In the genomic region with DNA sequence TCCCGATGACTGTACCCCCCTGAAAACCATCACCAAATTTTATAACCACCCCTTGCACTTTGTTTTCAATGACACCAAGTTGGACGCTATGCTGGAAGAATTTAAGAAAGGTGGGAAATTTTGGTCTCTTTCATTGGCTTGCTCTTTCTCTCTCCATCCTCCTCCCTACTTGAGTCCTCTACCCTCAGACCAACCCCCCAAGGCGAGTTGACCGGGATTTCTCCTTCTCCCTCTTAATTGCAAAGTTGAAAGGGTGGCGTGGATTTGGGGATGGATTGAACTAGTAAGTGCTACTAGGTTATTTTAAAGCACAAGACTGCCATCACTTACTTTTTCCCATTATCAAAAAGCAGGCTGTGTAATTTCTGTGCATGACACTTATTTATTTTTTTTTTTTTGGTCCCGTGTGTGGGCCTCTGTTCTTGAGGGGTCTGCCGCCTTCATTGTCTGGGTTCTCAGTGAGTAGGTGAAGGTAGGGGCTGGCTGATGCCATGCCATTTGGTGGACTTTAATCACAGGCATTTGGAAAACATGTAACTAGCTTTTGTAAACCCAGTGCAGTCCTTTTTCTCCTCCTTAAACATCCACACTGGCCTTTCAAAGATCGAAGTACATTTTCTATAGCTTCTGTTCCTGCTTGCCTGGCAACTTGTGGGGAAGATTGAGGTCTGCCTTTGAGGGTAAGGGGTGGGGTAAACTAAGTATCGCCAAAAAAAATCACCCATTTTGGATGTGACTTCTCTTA, we compare ENCODE assay signal across 1 cellular context.
TF ChIP-seq lines count a peak whose summit lies in the region.

No MANE protein-coding gene starts in this region.

TF ChIP-seq in HepG2, 621 proteins besides CTCF, POLR2A, EP300 and RAD21:
- TF ChIP-seq HNF4A (CRISPR knock-in tag; IDR thresholded peaks at IDR 0.05) (peak; percentile 82), SAP130 (CRISPR knock-in tag; IDR thresholded peaks at IDR 0.05; ENCODE audit: low read depth) (peak; percentile 67), SOX6 (IDR thresholded peaks at IDR 0.05) (no peak), SOX6 (CRISPR knock-in tag; IDR thresholded peaks at IDR 0.05) (peak; percentile 31; the same call in 1 of the 2 replicates), SP1 (IDR thresholded peaks at IDR 0.05) (no peak), SP1 (CRISPR knock-in tag; IDR thresholded peaks at IDR 0.05) (no peak), ZNF761 (CRISPR knock-in tag; conservative IDR thresholded peaks at IDR 0.05) (no peak), ATAD3A (CRISPR knock-in tag; IDR thresholded peaks at IDR 0.05) (no peak), ZNF263 (CRISPR knock-in tag; IDR thresholded peaks at IDR 0.05) (0 out of 2 replicates have a peak, but pooled peaks have one; percentile 34), SSRP1 (CRISPR knock-in tag; IDR thresholded peaks at IDR 0.05) (no peak), RCOR2 (CRISPR knock-in tag; IDR thresholded peaks at IDR 0.05) (0 out of 2 replicates have a peak, but pooled peaks have one; percentile 8), TBL1XR1 (IDR thresholded peaks at IDR 0.05; ENCODE audit: borderline replicate concordance, low read length, partially characterized antibody) (no peak), ZNF747 (CRISPR knock-in tag; IDR thresholded peaks at IDR 0.05; ENCODE audit: borderline replicate concordance) (no peak), HDAC1 (CRISPR knock-in tag; IDR thresholded peaks at IDR 0.05) (0 out of 2 replicates have a peak, but pooled peaks have one; percentile 24), SIN3A (IDR thresholded peaks at IDR 0.05; ENCODE audit: borderline replicate concordance, low read depth, low read length) (no peak; the same call in 1 of the 2 replicates), SOX13 (IDR thresholded peaks at IDR 0.05) (no peak), SOX13 (CRISPR knock-in tag; conservative IDR thresholded peaks at IDR 0.05 in 1 of 2, IDR thresholded peaks at IDR 0.05 in 1 of 2) (peak in 1 of 2 experiments; percentile 29; a peak in 1 of 4 replicates), CREM (IDR thresholded peaks at IDR 0.05) (peak; percentile 29; the same call in 1 of the 2 replicates), CREM (CRISPR knock-in tag; IDR thresholded peaks at IDR 0.05) (no peak)
- TF ChIP-seq, protein P1, sequence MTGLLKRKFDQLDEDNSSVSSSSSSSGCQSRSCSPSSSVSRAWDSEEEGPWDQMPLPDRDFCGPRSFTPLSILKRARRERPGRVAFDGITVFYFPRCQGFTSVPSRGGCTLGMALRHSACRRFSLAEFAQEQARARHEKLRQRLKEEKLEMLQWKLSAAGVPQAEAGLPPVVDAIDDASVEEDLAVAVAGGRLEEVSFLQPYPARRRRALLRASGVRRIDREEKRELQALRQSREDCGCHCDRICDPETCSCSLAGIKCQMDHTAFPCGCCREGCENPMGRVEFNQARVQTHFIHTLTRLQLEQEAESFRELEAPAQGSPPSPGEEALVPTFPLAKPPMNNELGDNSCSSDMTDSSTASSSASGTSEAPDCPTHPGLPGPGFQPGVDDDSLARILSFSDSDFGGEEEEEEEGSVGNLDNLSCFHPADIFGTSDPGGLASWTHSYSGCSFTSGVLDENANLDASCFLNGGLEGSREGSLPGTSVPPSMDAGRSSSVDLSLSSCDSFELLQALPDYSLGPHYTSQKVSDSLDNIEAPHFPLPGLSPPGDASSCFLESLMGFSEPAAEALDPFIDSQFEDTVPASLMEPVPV (CRISPR knock-in tag; IDR thresholded peaks at IDR 0.05): no peak
- TF ChIP-seq, protein P2, sequence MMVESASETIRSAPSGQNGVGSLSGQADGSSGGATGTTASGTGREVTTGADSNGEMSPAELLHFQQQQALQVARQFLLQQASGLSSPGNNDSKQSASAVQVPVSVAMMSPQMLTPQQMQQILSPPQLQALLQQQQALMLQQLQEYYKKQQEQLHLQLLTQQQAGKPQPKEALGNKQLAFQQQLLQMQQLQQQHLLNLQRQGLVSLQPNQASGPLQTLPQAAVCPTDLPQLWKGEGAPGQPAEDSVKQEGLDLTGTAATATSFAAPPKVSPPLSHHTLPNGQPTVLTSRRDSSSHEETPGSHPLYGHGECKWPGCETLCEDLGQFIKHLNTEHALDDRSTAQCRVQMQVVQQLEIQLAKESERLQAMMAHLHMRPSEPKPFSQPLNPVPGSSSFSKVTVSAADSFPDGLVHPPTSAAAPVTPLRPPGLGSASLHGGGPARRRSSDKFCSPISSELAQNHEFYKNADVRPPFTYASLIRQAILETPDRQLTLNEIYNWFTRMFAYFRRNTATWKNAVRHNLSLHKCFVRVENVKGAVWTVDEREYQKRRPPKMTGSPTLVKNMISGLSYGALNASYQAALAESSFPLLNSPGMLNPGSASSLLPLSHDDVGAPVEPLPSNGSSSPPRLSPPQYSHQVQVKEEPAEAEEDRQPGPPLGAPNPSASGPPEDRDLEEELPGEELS (CRISPR knock-in tag; IDR thresholded peaks at IDR 0.05): peak; percentile 28; the same call in 1 of the 2 replicates
- TF ChIP-seq, protein P3, sequence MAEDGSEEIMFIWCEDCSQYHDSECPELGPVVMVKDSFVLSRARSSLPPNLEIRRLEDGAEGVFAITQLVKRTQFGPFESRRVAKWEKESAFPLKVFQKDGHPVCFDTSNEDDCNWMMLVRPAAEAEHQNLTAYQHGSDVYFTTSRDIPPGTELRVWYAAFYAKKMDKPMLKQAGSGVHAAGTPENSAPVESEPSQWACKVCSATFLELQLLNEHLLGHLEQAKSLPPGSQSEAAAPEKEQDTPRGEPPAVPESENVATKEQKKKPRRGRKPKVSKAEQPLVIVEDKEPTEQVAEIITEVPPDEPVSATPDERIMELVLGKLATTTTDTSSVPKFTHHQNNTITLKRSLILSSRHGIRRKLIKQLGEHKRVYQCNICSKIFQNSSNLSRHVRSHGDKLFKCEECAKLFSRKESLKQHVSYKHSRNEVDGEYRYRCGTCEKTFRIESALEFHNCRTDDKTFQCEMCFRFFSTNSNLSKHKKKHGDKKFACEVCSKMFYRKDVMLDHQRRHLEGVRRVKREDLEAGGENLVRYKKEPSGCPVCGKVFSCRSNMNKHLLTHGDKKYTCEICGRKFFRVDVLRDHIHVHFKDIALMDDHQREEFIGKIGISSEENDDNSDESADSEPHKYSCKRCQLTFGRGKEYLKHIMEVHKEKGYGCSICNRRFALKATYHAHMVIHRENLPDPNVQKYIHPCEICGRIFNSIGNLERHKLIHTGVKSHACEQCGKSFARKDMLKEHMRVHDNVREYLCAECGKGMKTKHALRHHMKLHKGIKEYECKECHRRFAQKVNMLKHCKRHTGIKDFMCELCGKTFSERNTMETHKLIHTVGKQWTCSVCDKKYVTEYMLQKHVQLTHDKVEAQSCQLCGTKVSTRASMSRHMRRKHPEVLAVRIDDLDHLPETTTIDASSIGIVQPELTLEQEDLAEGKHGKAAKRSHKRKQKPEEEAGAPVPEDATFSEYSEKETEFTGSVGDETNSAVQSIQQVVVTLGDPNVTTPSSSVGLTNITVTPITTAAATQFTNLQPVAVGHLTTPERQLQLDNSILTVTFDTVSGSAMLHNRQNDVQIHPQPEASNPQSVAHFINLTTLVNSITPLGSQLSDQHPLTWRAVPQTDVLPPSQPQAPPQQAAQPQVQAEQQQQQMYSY (CRISPR knock-in tag; IDR thresholded peaks at IDR 0.05): peak; percentile 78
- TF ChIP-seq, protein P4, sequence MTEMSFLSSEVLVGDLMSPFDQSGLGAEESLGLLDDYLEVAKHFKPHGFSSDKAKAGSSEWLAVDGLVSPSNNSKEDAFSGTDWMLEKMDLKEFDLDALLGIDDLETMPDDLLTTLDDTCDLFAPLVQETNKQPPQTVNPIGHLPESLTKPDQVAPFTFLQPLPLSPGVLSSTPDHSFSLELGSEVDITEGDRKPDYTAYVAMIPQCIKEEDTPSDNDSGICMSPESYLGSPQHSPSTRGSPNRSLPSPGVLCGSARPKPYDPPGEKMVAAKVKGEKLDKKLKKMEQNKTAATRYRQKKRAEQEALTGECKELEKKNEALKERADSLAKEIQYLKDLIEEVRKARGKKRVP (CRISPR knock-in tag; IDR thresholded peaks at IDR 0.05): 0 out of 4 replicates have a peak, but pooled peaks of 1 of the 2 experiments have one; percentile 18
- TF ChIP-seq, protein P5, sequence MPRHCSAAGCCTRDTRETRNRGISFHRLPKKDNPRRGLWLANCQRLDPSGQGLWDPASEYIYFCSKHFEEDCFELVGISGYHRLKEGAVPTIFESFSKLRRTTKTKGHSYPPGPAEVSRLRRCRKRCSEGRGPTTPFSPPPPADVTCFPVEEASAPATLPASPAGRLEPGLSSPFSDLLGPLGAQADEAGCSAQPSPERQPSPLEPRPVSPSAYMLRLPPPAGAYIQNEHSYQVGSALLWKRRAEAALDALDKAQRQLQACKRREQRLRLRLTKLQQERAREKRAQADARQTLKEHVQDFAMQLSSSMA (CRISPR knock-in tag; IDR thresholded peaks at IDR 0.05): no peak
- TF ChIP-seq, protein P6, sequence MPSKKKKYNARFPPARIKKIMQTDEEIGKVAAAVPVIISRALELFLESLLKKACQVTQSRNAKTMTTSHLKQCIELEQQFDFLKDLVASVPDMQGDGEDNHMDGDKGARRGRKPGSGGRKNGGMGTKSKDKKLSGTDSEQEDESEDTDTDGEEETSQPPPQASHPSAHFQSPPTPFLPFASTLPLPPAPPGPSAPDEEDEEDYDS (CRISPR knock-in tag; IDR thresholded peaks at IDR 0.05): 0 out of 2 replicates have a peak, but pooled peaks have one; percentile 30
- TF ChIP-seq, protein P7, sequence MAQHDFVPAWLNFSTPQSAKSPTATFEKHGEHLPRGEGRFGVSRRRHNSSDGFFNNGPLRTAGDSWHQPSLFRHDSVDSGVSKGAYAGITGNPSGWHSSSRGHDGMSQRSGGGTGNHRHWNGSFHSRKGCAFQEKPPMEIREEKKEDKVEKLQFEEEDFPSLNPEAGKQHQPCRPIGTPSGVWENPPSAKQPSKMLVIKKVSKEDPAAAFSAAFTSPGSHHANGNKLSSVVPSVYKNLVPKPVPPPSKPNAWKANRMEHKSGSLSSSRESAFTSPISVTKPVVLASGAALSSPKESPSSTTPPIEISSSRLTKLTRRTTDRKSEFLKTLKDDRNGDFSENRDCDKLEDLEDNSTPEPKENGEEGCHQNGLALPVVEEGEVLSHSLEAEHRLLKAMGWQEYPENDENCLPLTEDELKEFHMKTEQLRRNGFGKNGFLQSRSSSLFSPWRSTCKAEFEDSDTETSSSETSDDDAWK (CRISPR knock-in tag; IDR thresholded peaks at IDR 0.05): no peak
- TF ChIP-seq, protein P8, sequence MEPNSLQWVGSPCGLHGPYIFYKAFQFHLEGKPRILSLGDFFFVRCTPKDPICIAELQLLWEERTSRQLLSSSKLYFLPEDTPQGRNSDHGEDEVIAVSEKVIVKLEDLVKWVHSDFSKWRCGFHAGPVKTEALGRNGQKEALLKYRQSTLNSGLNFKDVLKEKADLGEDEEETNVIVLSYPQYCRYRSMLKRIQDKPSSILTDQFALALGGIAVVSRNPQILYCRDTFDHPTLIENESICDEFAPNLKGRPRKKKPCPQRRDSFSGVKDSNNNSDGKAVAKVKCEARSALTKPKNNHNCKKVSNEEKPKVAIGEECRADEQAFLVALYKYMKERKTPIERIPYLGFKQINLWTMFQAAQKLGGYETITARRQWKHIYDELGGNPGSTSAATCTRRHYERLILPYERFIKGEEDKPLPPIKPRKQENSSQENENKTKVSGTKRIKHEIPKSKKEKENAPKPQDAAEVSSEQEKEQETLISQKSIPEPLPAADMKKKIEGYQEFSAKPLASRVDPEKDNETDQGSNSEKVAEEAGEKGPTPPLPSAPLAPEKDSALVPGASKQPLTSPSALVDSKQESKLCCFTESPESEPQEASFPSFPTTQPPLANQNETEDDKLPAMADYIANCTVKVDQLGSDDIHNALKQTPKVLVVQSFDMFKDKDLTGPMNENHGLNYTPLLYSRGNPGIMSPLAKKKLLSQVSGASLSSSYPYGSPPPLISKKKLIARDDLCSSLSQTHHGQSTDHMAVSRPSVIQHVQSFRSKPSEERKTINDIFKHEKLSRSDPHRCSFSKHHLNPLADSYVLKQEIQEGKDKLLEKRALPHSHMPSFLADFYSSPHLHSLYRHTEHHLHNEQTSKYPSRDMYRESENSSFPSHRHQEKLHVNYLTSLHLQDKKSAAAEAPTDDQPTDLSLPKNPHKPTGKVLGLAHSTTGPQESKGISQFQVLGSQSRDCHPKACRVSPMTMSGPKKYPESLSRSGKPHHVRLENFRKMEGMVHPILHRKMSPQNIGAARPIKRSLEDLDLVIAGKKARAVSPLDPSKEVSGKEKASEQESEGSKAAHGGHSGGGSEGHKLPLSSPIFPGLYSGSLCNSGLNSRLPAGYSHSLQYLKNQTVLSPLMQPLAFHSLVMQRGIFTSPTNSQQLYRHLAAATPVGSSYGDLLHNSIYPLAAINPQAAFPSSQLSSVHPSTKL (CRISPR knock-in tag; IDR thresholded peaks at IDR 0.05): peak; percentile 48
- TF ChIP-seq, protein P9, sequence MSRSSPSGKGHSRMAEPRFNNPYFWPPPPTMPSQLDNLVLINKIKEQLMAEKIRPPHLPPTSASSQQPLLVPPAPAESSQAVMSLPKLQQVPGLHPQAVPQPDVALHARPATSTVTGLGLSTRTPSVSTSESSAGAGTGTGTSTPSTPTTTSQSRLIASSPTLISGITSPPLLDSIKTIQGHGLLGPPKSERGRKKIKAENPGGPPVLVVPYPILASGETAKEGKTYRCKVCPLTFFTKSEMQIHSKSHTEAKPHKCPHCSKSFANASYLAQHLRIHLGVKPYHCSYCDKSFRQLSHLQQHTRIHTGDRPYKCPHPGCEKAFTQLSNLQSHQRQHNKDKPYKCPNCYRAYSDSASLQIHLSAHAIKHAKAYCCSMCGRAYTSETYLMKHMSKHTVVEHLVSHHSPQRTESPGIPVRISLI (CRISPR knock-in tag; IDR thresholded peaks at IDR 0.05; ENCODE audit: borderline replicate concordance): 0 out of 2 replicates have a peak, but pooled peaks have one; percentile 27
- TF ChIP-seq, protein P10, sequence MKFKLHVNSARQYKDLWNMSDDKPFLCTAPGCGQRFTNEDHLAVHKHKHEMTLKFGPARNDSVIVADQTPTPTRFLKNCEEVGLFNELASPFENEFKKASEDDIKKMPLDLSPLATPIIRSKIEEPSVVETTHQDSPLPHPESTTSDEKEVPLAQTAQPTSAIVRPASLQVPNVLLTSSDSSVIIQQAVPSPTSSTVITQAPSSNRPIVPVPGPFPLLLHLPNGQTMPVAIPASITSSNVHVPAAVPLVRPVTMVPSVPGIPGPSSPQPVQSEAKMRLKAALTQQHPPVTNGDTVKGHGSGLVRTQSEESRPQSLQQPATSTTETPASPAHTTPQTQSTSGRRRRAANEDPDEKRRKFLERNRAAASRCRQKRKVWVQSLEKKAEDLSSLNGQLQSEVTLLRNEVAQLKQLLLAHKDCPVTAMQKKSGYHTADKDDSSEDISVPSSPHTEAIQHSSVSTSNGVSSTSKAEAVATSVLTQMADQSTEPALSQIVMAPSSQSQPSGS (CRISPR knock-in tag; IDR thresholded peaks at IDR 0.05): 0 out of 2 replicates have a peak, but pooled peaks have one; percentile 21
